In the genomic region with DNA sequence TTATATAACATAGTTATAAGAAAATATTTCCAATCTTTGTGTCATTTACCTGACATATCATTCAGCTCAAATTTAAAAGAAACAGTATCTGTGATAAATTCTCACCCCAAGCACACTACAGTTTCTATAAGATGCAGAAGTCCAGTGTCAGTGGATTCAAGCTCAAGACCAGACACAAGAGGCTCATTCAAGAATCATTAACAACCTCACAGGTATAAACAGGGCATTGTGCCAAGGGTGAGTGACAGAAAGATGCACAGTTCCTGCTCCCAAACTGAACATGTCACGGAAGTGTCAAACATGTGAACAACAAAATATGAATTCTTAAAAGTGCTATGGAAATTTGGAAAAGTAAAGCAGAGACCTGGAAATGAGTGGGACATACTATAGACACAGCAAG, we compare ENCODE assay signal across 17 cellular contexts. TPM values are rescaled to one million over a fixed set of nuclear protein-coding genes. Genes with fewer than 3 reads are reported as not detected.
DNase-seq lines count a peak whose midpoint lies in the region; ATAC-seq and TF ChIP-seq lines count a peak whose summit lies in the region.
"Had no signal": no experiment of that assay in that cellular context is flagged by ENCODE, and none has a peak within 500 bp of the region (broad histone marks: within the 10 kb centered on the region; RNA-seq: fewer than 3 reads in every experiment).

No MANE protein-coding gene starts in this region.

- no peak overlapping the region for H2AFZ ChIP-seq in PC-3 (ENCODE audit: low read length)

- H3K4me3 ChIP-seq in right cardiac atrium (ENCODE audit: low read length) (no peak overlapping the region), upper lobe of left lung (no peak overlapping the region), PC-3 (ENCODE audit: low read length) (no peak overlapping the region)
- H3K4me3 ChIP-seq: right lobe of liver, SJCRH30 had no signal

- DNase-seq in left colon (no peak), SK-N-DZ (ENCODE audit: low spot score) (no peak), right cardiac atrium (no peak), upper lobe of left lung (no peak), PC-3 (no peak)
- DNase-seq: activated T-cell treated with anti-CD3 and anti-CD28 coated beads for 4 hours; CD4-positive, alpha-beta T cell; effector CD4-positive, alpha-beta T cell; GDM1; naive thymus-derived CD8-positive, alpha-beta T cell; NCI-H774; right lobe of liver; SJCRH30 had no signal

- no peak for TF ChIP-seq POLR2A in upper lobe of left lung (IDR thresholded peaks at IDR 0.05)

- WGBS in right cardiac atrium: 87% methylated on average over 1 of the region's 1 CpG
- 83 to 96% methylated on average over 1 of the region's 1 CpG for WGBS in upper lobe of left lung, 2 donors

- intact Hi-C loops in left colon (cut with DNase I, micrococcal nuclease): no loop called here
- intact Hi-C loops in right cardiac atrium (cut with DNase I): no loop called here
- intact Hi-C loops in PC-3 (cut with micrococcal nuclease): no loop called here

- CTCF ChIA-PET in PC-3 (lab: Charles Lee): no interaction called here

- H3K36me3 ChIP-seq in upper lobe of left lung (no peaks in the 10 kb centered on the region), PC-3 (ENCODE audit: low read depth, low read length) (no peaks in the 10 kb centered on the region)
- H3K36me3 ChIP-seq: right lobe of liver had no signal

- BruUV-seq in PC-3 (replicated peaks; lab: Mats Ljungman, UMichigan): no TSS peak

- H3K79me2 ChIP-seq in PC-3 (ENCODE audit: low read length): peaks cover 100% of the 10 kb centered on the region

- H4K20me1 ChIP-seq in PC-3 (ENCODE audit: low read length): peaks cover 88% of the 10 kb centered on the region

- POLR2A ChIA-PET in PC-3 (lab: Charles Lee; ENCODE audit: unreplicated experiment): interaction anchor here (0.7 to 0.8 kb wide), 2 partner anchors 10 to 73 kb away, joined by 3 to 22 read pairs; no protein-coding TSS in a partner anchor

- H3K9me3 ChIP-seq in right cardiac atrium (ENCODE audit: control insufficient read depth, low read length) (no peaks in the 10 kb centered on the region), upper lobe of left lung (no peaks in the 10 kb centered on the region), PC-3 (ENCODE audit: low read length) (no peaks in the 10 kb centered on the region)
- H3K9me3 ChIP-seq: right lobe of liver, SJCRH30 had no signal

- H3K9ac ChIP-seq in PC-3 (ENCODE audit: low read length): no peak overlapping the region

- no peak for TF ChIP-seq EP300 in upper lobe of left lung (IDR thresholded peaks at IDR 0.05)

- no peaks in the 10 kb centered on the region for H3K9me2 ChIP-seq in PC-3 (replicated peaks; ENCODE audit: low read length)

- no peak overlapping the region for H3K27ac ChIP-seq in right cardiac atrium (ENCODE audit: low read length)
- no peak overlapping the region for H3K27ac ChIP-seq in upper lobe of left lung
- H3K27ac ChIP-seq in PC-3 (ENCODE audit: low read length): no peak overlapping the region
- H3K27ac ChIP-seq: foreskin keratinocyte, right lobe of liver, SJCRH30 had no signal

- no peaks in the 10 kb centered on the region for H3F3A ChIP-seq in PC-3 (ENCODE audit: low read length, unreplicated experiment)

- ATAC-seq in GM18858 (IDR thresholded peaks at IDR 0.05; ENCODE audit: unreplicated experiment): peak; percentile 44
- peak; percentile 70 for ATAC-seq in GM21447 (IDR thresholded peaks at IDR 0.05; ENCODE audit: unreplicated experiment)
- ATAC-seq in HG03457 (IDR thresholded peaks at IDR 0.05; ENCODE audit: unreplicated experiment): peak; percentile 47
- ATAC-seq in left colon: peak; percentile 37
- no peak for ATAC-seq in right cardiac atrium
- ATAC-seq in upper lobe of left lung (ENCODE audit: low FRiP score in 2 of 2): no peak
- no peak for ATAC-seq in PC-3

- H3K4me2 ChIP-seq in PC-3 (ENCODE audit: low read length): no peak overlapping the region

- H3K27me3 ChIP-seq in right cardiac atrium (ENCODE audit: control insufficient read depth, insufficient read depth): no peaks in the 10 kb centered on the region
- no peaks in the 10 kb centered on the region for H3K27me3 ChIP-seq in upper lobe of left lung
- H3K27me3 ChIP-seq in PC-3 (ENCODE audit: low read length): no peaks in the 10 kb centered on the region
- H3K27me3 ChIP-seq: foreskin keratinocyte, right lobe of liver, SJCRH30 had no signal

- TF ChIP-seq CTCF in upper lobe of left lung (IDR thresholded peaks at IDR 0.05) (no peak), PC-3 (conservative IDR thresholded peaks at IDR 0.05; ENCODE audit: low read depth, low read length) (no peak)

- H3K4me1 ChIP-seq in right cardiac atrium (ENCODE audit: control insufficient read depth, insufficient read depth, low read length) (peaks cover 2% of the 10 kb centered on the region), upper lobe of left lung (peaks cover 13 to 25% (median 19%) of the 10 kb centered on the region in 4 donors), PC-3 (ENCODE audit: insufficient read depth, low read length) (peaks cover 13% of the 10 kb centered on the region)
- H3K4me1 ChIP-seq: right lobe of liver had no signal

RNA-seq across cellular contexts. Expression of a gene that starts 12.8 kb away (rescaled TPM):
- total RNA-seq in left colon: 100 to 1,000 TPM in 1 of 2 donors, 10 to 100 TPM in 1; 57.5 to 105 TPM
- 45.9 and 49.5 TPM in 2 replicates for polyA plus RNA-seq in SK-N-DZ (2014; cell fraction: cytosol; rRNA removed)
- 58.5 and 68.8 TPM in 2 replicates for polyA plus RNA-seq in SK-N-DZ (2014; cell fraction: nucleus; rRNA removed)
- total RNA-seq in right cardiac atrium: 10 to 100 TPM; 13.0 to 19.0 (median 16.6) TPM
- 6.1 TPM for polyA plus RNA-seq in right cardiac atrium
- 10 to 100 TPM; 15.2 to 50.0 (median 36.3) TPM for total RNA-seq in upper lobe of left lung
- 48.5 and 61.9 TPM in 2 replicates for total RNA-seq in PC-3 (2014; rRNA removed)

Comparison
In these comparisons a context has a peak if more than half of its experiments do, and no peak if none do; other contexts are left out.
1. ATAC-seq: peak in GM18858 (single experiment), GM21447 (single experiment), HG03457 (single experiment) and left colon (single experiment); none in right cardiac atrium (0 of 2), upper lobe of left lung (0 of 2) and PC-3 (single experiment).